8 cellular contexts compared by ENCODE assay signal in the genomic region with DNA sequence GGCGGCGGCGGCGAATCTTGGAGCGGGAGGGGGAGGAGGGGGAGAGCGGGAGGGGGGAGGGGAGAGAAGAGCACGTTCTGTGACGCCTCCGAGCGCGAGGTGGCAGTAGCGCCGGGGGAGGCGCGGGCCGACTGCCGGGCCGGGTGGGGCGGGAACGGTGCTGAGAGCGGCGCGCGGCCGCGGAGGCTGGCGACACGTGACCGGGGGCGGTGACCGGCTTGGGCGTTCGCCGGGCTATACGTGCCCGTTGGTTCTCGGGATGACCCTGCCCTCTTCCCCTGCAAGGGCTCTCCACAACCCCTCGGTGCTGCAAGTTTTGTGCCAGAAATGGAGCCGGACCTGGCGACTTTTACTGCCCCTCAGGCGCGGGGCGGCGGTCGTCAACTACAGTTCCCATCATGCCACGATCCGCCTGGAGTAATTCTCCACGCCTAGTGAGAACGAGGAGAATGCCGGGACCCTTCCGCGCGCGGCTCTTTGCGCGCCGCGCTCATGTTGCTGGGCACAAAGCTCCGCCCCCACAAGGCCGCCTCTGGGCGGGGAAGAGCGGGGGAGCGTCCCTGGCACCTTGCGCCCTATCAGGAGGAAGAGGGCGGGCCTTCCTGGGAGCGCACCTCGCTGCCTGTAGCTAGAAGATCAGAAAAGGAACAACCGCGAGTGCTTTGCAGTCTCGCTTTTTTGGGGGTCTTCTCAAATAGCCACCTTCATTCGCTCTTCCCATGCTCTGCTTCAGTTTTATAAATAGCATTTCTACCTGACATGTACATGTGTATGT. TPM values are rescaled to one million over a fixed set of nuclear protein-coding genes. Genes with fewer than 3 reads are reported as not detected.
DNase-seq lines count a peak whose midpoint lies in the region; ATAC-seq and TF ChIP-seq lines count a peak whose summit lies in the region.

A gene with protein sequence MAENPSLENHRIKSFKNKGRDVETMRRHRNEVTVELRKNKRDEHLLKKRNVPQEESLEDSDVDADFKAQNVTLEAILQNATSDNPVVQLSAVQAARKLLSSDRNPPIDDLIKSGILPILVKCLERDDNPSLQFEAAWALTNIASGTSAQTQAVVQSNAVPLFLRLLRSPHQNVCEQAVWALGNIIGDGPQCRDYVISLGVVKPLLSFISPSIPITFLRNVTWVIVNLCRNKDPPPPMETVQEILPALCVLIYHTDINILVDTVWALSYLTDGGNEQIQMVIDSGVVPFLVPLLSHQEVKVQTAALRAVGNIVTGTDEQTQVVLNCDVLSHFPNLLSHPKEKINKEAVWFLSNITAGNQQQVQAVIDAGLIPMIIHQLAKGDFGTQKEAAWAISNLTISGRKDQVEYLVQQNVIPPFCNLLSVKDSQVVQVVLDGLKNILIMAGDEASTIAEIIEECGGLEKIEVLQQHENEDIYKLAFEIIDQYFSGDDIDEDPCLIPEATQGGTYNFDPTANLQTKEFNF (minus strand): TSS at position 133 of the 775 bp plus-strand sequence. CDS start 176 bp downstream, outside the sequence.

- H3K4me3 Mint-ChIP-seq in activated CD4-positive, alpha-beta T cell treated with anti-CD3 and anti-CD28 coated beads, Interleukin-2, amount 10 ng/mL, durations not matched to agents 24 days and 14 days: peak within 1 kb of the TSS; percentile 93

- TF ChIP-seq CTCF in C4-2B (conservative IDR thresholded peaks at IDR 0.05) (peak; percentile 27; the same call in 1 of the 2 replicates), coronary artery (IDR thresholded peaks at IDR 0.05) (no peak)

- peaks cover 21% of the 10 kb centered on the region for H3K36me3 Mint-ChIP-seq in activated CD4-positive, alpha-beta T cell treated with anti-CD3 and anti-CD28 coated beads, Interleukin-2, amount 10 ng/mL, durations not matched to agents 24 days and 14 days (ENCODE audit: low read depth)

- peak within 1 kb of the TSS; percentile 99 for H3K27ac Mint-ChIP-seq in activated CD4-positive, alpha-beta T cell treated with anti-CD3 and anti-CD28 coated beads, Interleukin-2, amount 10 ng/mL, durations not matched to agents 24 days and 14 days

- H3K4me1 Mint-ChIP-seq in activated CD4-positive, alpha-beta T cell treated with anti-CD3 and anti-CD28 coated beads, Interleukin-2, amount 10 ng/mL, durations not matched to agents 24 days and 14 days: peaks cover 30% of the 10 kb centered on the region

- ATAC-seq in GM19328 (IDR thresholded peaks at IDR 0.05; ENCODE audit: unreplicated experiment) (peak; percentile 91), HG03520 (IDR thresholded peaks at IDR 0.05; ENCODE audit: unreplicated experiment) (peak; percentile 82), left colon (peak; percentile 91)

- H3K4me3 ChIP-seq in coronary artery: peak within 1 kb of the TSS; percentile 94

- H3K27me3 Mint-ChIP-seq in activated CD4-positive, alpha-beta T cell treated with anti-CD3 and anti-CD28 coated beads, Interleukin-2, amount 10 ng/mL, durations not matched to agents 24 days and 14 days: no peaks in the 10 kb centered on the region

- intact Hi-C loops in activated CD4-positive, alpha-beta T cell treated with anti-CD3 and anti-CD28 coated beads, Interleukin-2, amount 10 ng/mL, durations not matched to agents 24 days and 14 days (cut with micrococcal nuclease): loop anchor here (1.0 to 10.0 kb wide), 9 partner anchors 56 to 1660 kb away; partner anchors contain the start of genes EBPL, INTS6, PHF11 and SPRYD7
- intact Hi-C loops in left colon (cut with DNase I, micrococcal nuclease): no loop called here

- H3K27ac ChIP-seq in C4-2B: peak within 1 kb of the TSS; percentile 94
- H3K27ac ChIP-seq in coronary artery: peak within 1 kb of the TSS; percentile 87 to 96

- no peaks in the 10 kb centered on the region for H3K9me3 Mint-ChIP-seq in activated CD4-positive, alpha-beta T cell treated with anti-CD3 and anti-CD28 coated beads, Interleukin-2, amount 10 ng/mL, durations not matched to agents 24 days and 14 days

- peak; percentile 98 for DNase-seq in NCI-H526 treated with DMSO at 0.1 percent for 48 hours (lab: John Stamatoyannopoulos, UW)
- peak; percentile 98 for DNase-seq in activated CD4-positive, alpha-beta T cell treated with anti-CD3 and anti-CD28 coated beads, Interleukin-2, amount 10 ng/mL, durations not matched to agents 24 days and 14 days
- DNase-seq in coronary artery (ENCODE audit: low spot score): peak; percentile 95
- DNase-seq in left colon: peak; percentile 96 to 97
- DNase-seq in stimulated activated CD4-positive, alpha-beta T cell treated with anti-CD3 and anti-CD28 coated beads, Interleukin-1b, Interleukin-23, amount 100 ng/mL, for 48 hours: peak; percentile 95

RNA-seq across cellular contexts. Expression of the gene that starts here (rescaled TPM):
- total RNA-seq in activated CD4-positive, alpha-beta T cell treated with anti-CD3 and anti-CD28 coated beads, Interleukin-2, amount 10 ng/mL, durations not matched to agents 24 days and 14 days: 56.5 and 58.8 TPM in 2 replicates
- total RNA-seq in left colon: 10 to 100 TPM; 26.0 to 29.5 TPM

Comparison
In these comparisons a context has a peak if more than half of its experiments do, and no peak if none do; other contexts are left out.
1. Peak in every context shown above with its lines: DNase-seq, ATAC-seq, H3K4me3 ChIP-seq and H3K27ac ChIP-seq.